Comparison of ENCODE assay signal across 26 cellular contexts in genomic region chr22:27863001-27863400, GRCh38. TPM values are rescaled to one million over a fixed set of nuclear protein-coding genes. Genes with fewer than 3 reads are reported as not detected.
DNase-seq lines count a peak whose midpoint lies in the region; ATAC-seq and TF ChIP-seq lines count a peak whose summit lies in the region.
"Had no signal": no experiment of that assay in that cellular context is flagged by ENCODE, and none has a peak within 500 bp of the region (broad histone marks: within the 10 kb centered on the region; RNA-seq: fewer than 3 reads in every experiment).

No MANE protein-coding gene starts in this region.

- H3K9me3 ChIP-seq in mesodermal cell (ENCODE audit: control insufficient read depth, low read length): no peaks in the 10 kb centered on the region
- no peaks in the 10 kb centered on the region for H3K9me3 ChIP-seq in stomach smooth muscle (ENCODE audit: control insufficient read depth in 2 of 2, low read length in 2 of 2)
- no peaks in the 10 kb centered on the region for H3K9me3 ChIP-seq in CD4-positive, alpha-beta T cell (ENCODE audit: control insufficient read depth, low read length)
- H3K9me3 ChIP-seq: BLaER1 treated with 17β-estradiol and CSF1 and Interleukin-3, amounts not matched to agents 10 nM and 100 nM; lower lobe of right lung; psoas muscle; tibial nerve had no signal

- no peak for ATAC-seq in CD4-positive, alpha-beta T cell (ENCODE audit: poor library complexity)
- no peak for ATAC-seq in GM21381 (IDR thresholded peaks at IDR 0.05; ENCODE audit: unreplicated experiment)
- ATAC-seq: psoas muscle had no signal

- H3K27me3 ChIP-seq in stomach smooth muscle (ENCODE audit: control insufficient read depth in 1 of 2, insufficient read depth in 2 of 2, low read length in 2 of 2): no peaks in the 10 kb centered on the region
- H3K27me3 ChIP-seq in CD4-positive, alpha-beta T cell (ENCODE audit: control insufficient read depth, insufficient read depth, low read length): no peaks in the 10 kb centered on the region
- H3K27me3 ChIP-seq: BLaER1 treated with 17β-estradiol and CSF1 and Interleukin-3, amounts not matched to agents 10 nM and 100 nM; tibial nerve had no signal

- no peak for TF ChIP-seq CTCF in HFFc6 (IDR thresholded peaks at IDR 0.05)
- no peak for TF ChIP-seq CTCF in endothelial cell (IDR thresholded peaks at IDR 0.05; ENCODE audit: unreplicated experiment)
- TF ChIP-seq CTCF in CD4-positive, alpha-beta T cell (IDR thresholded peaks at IDR 0.05): no peak

- H3K36me3 ChIP-seq in mesodermal cell (ENCODE audit: control insufficient read depth, insufficient read depth, low read length) (peaks cover 61% of the 10 kb centered on the region), stomach smooth muscle (ENCODE audit: control insufficient read depth in 2 of 2, insufficient read depth in 2 of 2, low read length in 2 of 2) (peaks cover 3% of the 10 kb centered on the region in 2 donors)

- H3K9ac ChIP-seq in stomach smooth muscle (ENCODE audit: low read length in 2 of 2): no peak overlapping the region
- H3K9ac ChIP-seq: BLaER1 treated with 17β-estradiol and CSF1 and Interleukin-3, amounts not matched to agents 10 nM and 100 nM had no signal

- POLR2A ChIA-PET in CD4-positive, alpha-beta T cell (lab: Charles Lee): no interaction called here

- peak overlapping the region; percentile 29; the same call in 1 of the 2 replicates for H3K27ac Mint-ChIP-seq in HFFc6
- peak overlapping the region; percentile 72 for H3K27ac Mint-ChIP-seq in endothelial cell (ENCODE audit: unreplicated experiment)
- no peak overlapping the region for H3K27ac Mint-ChIP-seq in CD4-positive, alpha-beta T cell
- H3K27ac Mint-ChIP-seq: activated CD4-positive, alpha-beta memory T cell treated with anti-CD3 and anti-CD28 coated beads, Interleukin-2, amount 10 ng/mL, durations not matched to agents 7 days and 5 days; activated naive CD4-positive, alpha-beta T cell treated with anti-CD3 and anti-CD28 coated beads, Interleukin-2, amount 50 U/mL, for 24 hours; activated T-helper 2 cell treated with anti-CD3 and anti-CD28 coated beads, Interferon-gamma antibody, Interleukin-2, Interleukin-4, amounts not matched to agents 10 μg/mL and 5 μg/mL and 100 μg/mL, durations not matched to agents 14 hours and 24 hours and 36 hours; endodermal cell; stimulated activated naive CD8-positive, alpha-beta T cell treated with anti-CD3 and anti-CD28 coated beads, Interleukin-15, Interleukin-2, amounts not matched to agents 100 ng/mL and 50 ng/mL, for 24 hours had no signal

- DNase-seq in HFFc6 (no peak), endothelial cell (ENCODE audit: low spot score) (no peak), NCI-H345 (lab: John Stamatoyannopoulos, UW) (no peak), NCI-H1092 treated with DMSO at 0.1 percent for 48 hours (lab: John Stamatoyannopoulos, UW) (no peak)
- DNase-seq in CD4-positive, alpha-beta T cell: no peak
- DNase-seq: activated CD4-positive, alpha-beta memory T cell treated with anti-CD3 and anti-CD28 coated beads, Interleukin-2, amount 10 ng/mL, durations not matched to agents 7 days and 5 days; activated CD8-positive, alpha-beta memory T cell treated with anti-CD3 and anti-CD28 coated beads, Interleukin-2, amount 50 U/mL, for 48 hours; anterior cingulate cortex; Calu3; endodermal cell; lower lobe of right lung; NCI-H1436; NCI-H2081 treated with DMSO at 0.1 percent for 48 hours; NCI-H226; NCI-H748 treated with DMSO at 0.1 percent for 48 hours; psoas muscle; RPMI8226; T-helper 1 cell had no signal

- H3K36me3 Mint-ChIP-seq in HFFc6 (ENCODE audit: low read depth) (peaks cover 21% of the 10 kb centered on the region), endothelial cell (ENCODE audit: low read depth, unreplicated experiment) (peaks cover 10% of the 10 kb centered on the region)
- peaks cover 86% of the 10 kb centered on the region for H3K36me3 Mint-ChIP-seq in CD4-positive, alpha-beta T cell (ENCODE audit: low read depth)

- no peaks in the 10 kb centered on the region; the same call in 1 of the 2 replicates for H3K27me3 Mint-ChIP-seq in HFFc6 (ENCODE audit: insufficient read depth)
- H3K27me3 Mint-ChIP-seq in endothelial cell (ENCODE audit: unreplicated experiment): no peaks in the 10 kb centered on the region
- H3K27me3 Mint-ChIP-seq in CD4-positive, alpha-beta T cell: no peaks in the 10 kb centered on the region
- H3K27me3 Mint-ChIP-seq: activated CD4-positive, alpha-beta memory T cell treated with anti-CD3 and anti-CD28 coated beads, Interleukin-2, amount 10 ng/mL, durations not matched to agents 7 days and 5 days; activated naive CD4-positive, alpha-beta T cell treated with anti-CD3 and anti-CD28 coated beads, Interleukin-2, amount 50 U/mL, for 24 hours; stimulated activated naive CD8-positive, alpha-beta T cell treated with anti-CD3 and anti-CD28 coated beads, Interleukin-15, Interleukin-2, amounts not matched to agents 100 ng/mL and 50 ng/mL, for 24 hours had no signal

- H3K4me3 Mint-ChIP-seq in HFFc6 (no peak overlapping the region), endothelial cell (ENCODE audit: unreplicated experiment) (no peak overlapping the region)
- H3K4me3 Mint-ChIP-seq in CD4-positive, alpha-beta T cell: no peak overlapping the region
- H3K4me3 Mint-ChIP-seq: activated CD4-positive, alpha-beta memory T cell treated with anti-CD3 and anti-CD28 coated beads, Interleukin-2, amount 10 ng/mL, durations not matched to agents 7 days and 5 days; activated naive CD4-positive, alpha-beta T cell treated with anti-CD3 and anti-CD28 coated beads, Interleukin-2, amount 50 U/mL, for 24 hours; endodermal cell; stimulated activated naive CD8-positive, alpha-beta T cell treated with anti-CD3 and anti-CD28 coated beads, Interleukin-15, Interleukin-2, amounts not matched to agents 100 ng/mL and 50 ng/mL, for 24 hours had no signal

- H3K9me3 Mint-ChIP-seq in HFFc6: no peaks in the 10 kb centered on the region
- no peaks in the 10 kb centered on the region for H3K9me3 Mint-ChIP-seq in endothelial cell (ENCODE audit: unreplicated experiment)
- H3K9me3 Mint-ChIP-seq in CD4-positive, alpha-beta T cell: no peaks in the 10 kb centered on the region
- H3K9me3 Mint-ChIP-seq: activated CD4-positive, alpha-beta memory T cell treated with anti-CD3 and anti-CD28 coated beads, Interleukin-2, amount 10 ng/mL, durations not matched to agents 7 days and 5 days; activated naive CD4-positive, alpha-beta T cell treated with anti-CD3 and anti-CD28 coated beads, Interleukin-2, amount 50 U/mL, for 24 hours; activated T-helper 2 cell treated with anti-CD3 and anti-CD28 coated beads, Interferon-gamma antibody, Interleukin-2, Interleukin-4, amounts not matched to agents 10 μg/mL and 5 μg/mL and 100 μg/mL, durations not matched to agents 14 hours and 24 hours and 36 hours; endodermal cell; stimulated activated naive CD8-positive, alpha-beta T cell treated with anti-CD3 and anti-CD28 coated beads, Interleukin-15, Interleukin-2, amounts not matched to agents 100 ng/mL and 50 ng/mL, for 24 hours had no signal

- WGBS in mesodermal cell (ENCODE audit: insufficient coverage in 2 of 2), 2 experiments: no CpG with 5 or more reads among the region's 1 CpG

- H3K27ac ChIP-seq in mesodermal cell (ENCODE audit: low read depth, low read length, severe bottlenecking) (peak overlapping the region; percentile 37), stomach smooth muscle (ENCODE audit: low read length) (peak overlapping the region; percentile 42)
- no peak overlapping the region for H3K27ac ChIP-seq in CD4-positive, alpha-beta T cell (ENCODE audit: low read depth, low read length)
- H3K27ac ChIP-seq: BLaER1 treated with 17β-estradiol and CSF1 and Interleukin-3, amounts not matched to agents 10 nM and 100 nM; lower lobe of right lung; psoas muscle had no signal

- no peak overlapping the region for H3K4me3 ChIP-seq in mesodermal cell (ENCODE audit: extremely low read depth, insufficient read depth, low read length, poor library complexity, severe bottlenecking)
- H3K4me3 ChIP-seq in stomach smooth muscle (ENCODE audit: low read length in 2 of 2): no peak overlapping the region
- H3K4me3 ChIP-seq: BLaER1 treated with 17β-estradiol and CSF1 and Interleukin-3, amounts not matched to agents 10 nM and 100 nM; lower lobe of right lung; psoas muscle; tibial nerve had no signal

- CTCF ChIA-PET in CD4-positive, alpha-beta T cell (lab: Charles Lee): no interaction called here

- intact Hi-C loops in CD4-positive, alpha-beta T cell (cut with DNase I, micrococcal nuclease): no loop called here

- H3K4me1 ChIP-seq in mesodermal cell (ENCODE audit: control insufficient read depth, insufficient read depth, low read length, poor library complexity, severe bottlenecking) (peaks cover 22% of the 10 kb centered on the region), stomach smooth muscle (ENCODE audit: control insufficient read depth, insufficient read depth, low read length) (peaks cover 28% of the 10 kb centered on the region)

- H3K4me1 Mint-ChIP-seq in HFFc6 (ENCODE audit: low read depth) (peaks cover 78% of the 10 kb centered on the region), endothelial cell (ENCODE audit: unreplicated experiment) (peaks cover 29% of the 10 kb centered on the region)
- H3K4me1 Mint-ChIP-seq in CD4-positive, alpha-beta T cell (ENCODE audit: low read depth): peaks cover 25% of the 10 kb centered on the region

RNA-seq across cellular contexts. Expression of gene PITPNB, which starts 56.1 kb away (rescaled TPM):
- 10 to 100 TPM; 54.3 to 80.5 (median 74.8) TPM for total RNA-seq in HFFc6 (2021; fragmentation: NEBNext Ultra II Directional; extraction: Animal tissue kit (Norgen Biotek cat#: 25700))
- 72.5 TPM for total RNA-seq in endothelial cell (ENCODE audit: unreplicated experiment)
- polyA plus RNA-seq in mesodermal cell (2013, experiment 1 of 2): 70.5 TPM
- 76.4 TPM for polyA plus RNA-seq in mesodermal cell (2013, experiment 2 of 2)
- total RNA-seq in CD4-positive, alpha-beta T cell: 10 to 100 TPM; 37.6 to 38.7 TPM
